19 cellular contexts compared by ENCODE assay signal in genomic region chr17:31386542-31387075, GRCh38. TPM values are rescaled to one million over a fixed set of nuclear protein-coding genes. Genes with fewer than 3 reads are reported as not detected.
"Had no signal": no experiment of that assay in that cellular context is flagged by ENCODE, and none has a peak within 500 bp of the region (broad histone marks: within the 10 kb centered on the region; RNA-seq: fewer than 3 reads in every experiment).

No MANE protein-coding gene starts in this region.

- FAIRE-seq: urothelium cell line had no signal

- ATAC-seq: heart left ventricle had no signal

- H3K36me3 ChIP-seq: sigmoid colon, thoracic aorta, transverse colon had no signal

- H3K4me1 Mint-ChIP-seq: nephron had no signal

- H3K4me3 ChIP-seq: esophagus squamous epithelium, heart left ventricle, sigmoid colon, skin epidermis, stomach, thoracic aorta, transverse colon had no signal

- H3K9me3 Mint-ChIP-seq: naive B cell, nephron had no signal

- H3K4me3 Mint-ChIP-seq: naive B cell, nephron had no signal

- H3K9me3 ChIP-seq: esophagus squamous epithelium, heart left ventricle, sigmoid colon, stomach, thoracic aorta, transverse colon had no signal

- H3K36me3 Mint-ChIP-seq: naive B cell had no signal

- H3K27ac ChIP-seq: esophagus squamous epithelium, heart left ventricle, sigmoid colon, skin epidermis, stomach, thoracic aorta, transverse colon had no signal

- DNase-seq: esophagus squamous epithelium; foreskin melanocyte; heart left ventricle; hippocampal formation; kidney glomerular epithelial cell; mesendoderm; naive B cell; sigmoid colon; stimulated activated CD4-positive, alpha-beta T cell treated with anti-CD3 and anti-CD28 coated beads, Interleukin-2, amount 100 ng/mL, for 24 hours; stimulated activated CD4-positive, alpha-beta T cell treated with anti-CD3 and anti-CD28 coated beads, Interleukin-4, amount 100 ng/mL, for 4 hours; stimulated activated naive CD4-positive, alpha-beta T cell; stomach; substantia nigra; transverse colon had no signal

- H3K27ac Mint-ChIP-seq: naive B cell, nephron had no signal

RNA-seq across cellular contexts. Expression of gene RAB11FIP4, which starts 4.9 kb away (rescaled TPM):
- total RNA-seq: glomerular endothelial cell had no signal
